21 cellular contexts compared by ENCODE assay signal in the genomic region with DNA sequence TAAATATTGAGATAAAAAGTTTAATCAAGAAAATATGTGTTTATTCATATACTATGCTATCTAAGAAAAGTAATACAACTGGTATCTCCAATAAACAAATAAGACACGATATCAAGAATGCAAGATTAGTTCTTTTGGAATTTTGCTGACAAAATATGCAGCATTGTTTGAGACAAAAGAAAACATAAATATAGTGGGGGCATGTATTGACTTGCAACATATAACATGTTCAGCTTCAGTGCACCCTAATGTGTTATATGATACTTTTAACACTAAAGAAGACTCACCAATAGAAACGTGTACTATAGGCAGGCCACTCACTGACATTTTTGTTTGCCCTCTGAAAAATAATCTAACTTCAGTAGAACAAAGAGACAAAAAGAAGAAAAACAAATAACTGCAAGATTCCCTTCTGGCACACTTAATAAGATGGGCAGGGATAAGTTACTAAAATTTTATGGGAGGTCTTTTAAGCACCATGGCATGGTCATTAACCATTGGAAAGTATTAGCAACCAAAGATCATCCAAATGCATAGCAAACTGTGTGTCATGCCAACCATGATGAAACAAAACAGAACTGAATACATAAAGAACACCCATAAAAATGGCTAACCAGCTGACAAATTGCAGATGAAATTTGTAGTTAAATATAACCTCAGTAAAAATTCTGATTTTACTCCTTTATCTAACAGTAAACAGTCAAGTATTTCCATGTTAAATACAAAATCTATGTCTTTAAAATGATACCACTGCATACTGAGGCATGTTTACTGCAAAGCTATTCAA.
"Had no signal": no experiment of that assay in that cellular context is flagged by ENCODE, and none has a peak within 500 bp of the region (broad histone marks: within the 10 kb centered on the region; RNA-seq: fewer than 3 reads in every experiment).

No MANE protein-coding gene starts in this region.

- H3K4me1 Mint-ChIP-seq: memory B cell; stimulated activated naive B cell treated with anti-CD40 and anti-IgM and Interleukin-4, amounts not matched to agents 10 μg/mL and 1 μg/mL and 100 μg/mL, for 72 hours; WTC11 had no signal

- H3K27me3 Mint-ChIP-seq: stimulated activated naive B cell treated with anti-CD40 and anti-IgM and Interleukin-4, amounts not matched to agents 10 μg/mL and 1 μg/mL and 100 μg/mL, for 72 hours had no signal

- DNase-seq: activated gamma-delta T cell treated with Interleukin-2 at 50 U/mL for 16 hours; activated T-cell treated with anti-CD3 and anti-CD28 coated beads, Interleukin-2, amount 50 U/mL, for 1 hour; adrenal gland; brain microvascular endothelial cell; central memory CD4-positive, alpha-beta T cell; effector memory CD4-positive, alpha-beta T cell; gastrocnemius medialis; head of caudate nucleus; hypothalamus; left ventricle myocardium superior; nephron progenitor cell; stimulated activated CD4-positive, alpha-beta T cell treated with anti-CD3 and anti-CD28 coated beads, Interleukin-2, amount 100 ng/mL, for 48 hours; stimulated activated CD8-positive, alpha-beta memory T cell treated with anti-CD3 and anti-CD28 coated beads, Interleukin-4, amount 100 ng/mL, for 48 hours; stimulated activated naive B cell treated with anti-CD40 and anti-IgM and Interleukin-4, amounts not matched to agents 10 μg/mL and 1 μg/mL and 100 μg/mL, for 72 hours; T1000; transverse colon; uterus had no signal

- H3K4me3 Mint-ChIP-seq: memory B cell; nephron progenitor cell; stimulated activated naive B cell treated with anti-CD40 and anti-IgM and Interleukin-4, amounts not matched to agents 10 μg/mL and 1 μg/mL and 100 μg/mL, for 72 hours; WTC11 had no signal

- H3K9me3 Mint-ChIP-seq: memory B cell; nephron progenitor cell; stimulated activated naive B cell treated with anti-CD40 and anti-IgM and Interleukin-4, amounts not matched to agents 10 μg/mL and 1 μg/mL and 100 μg/mL, for 72 hours; WTC11 had no signal

- H3K4me1 ChIP-seq: adrenal gland, ascending aorta, gastrocnemius medialis, transverse colon, uterus had no signal

- H3K27ac Mint-ChIP-seq: activated naive CD4-positive, alpha-beta T cell treated with anti-CD3 and anti-CD28 coated beads, Interleukin-2, amount 50 U/mL, for 72 hours; memory B cell; nephron progenitor cell; stimulated activated naive B cell treated with anti-CD40 and anti-IgM and Interleukin-4, amounts not matched to agents 10 μg/mL and 1 μg/mL and 100 μg/mL, for 72 hours; WTC11 had no signal

- H3K4me3 ChIP-seq: adrenal gland, ascending aorta, gastrocnemius medialis, transverse colon, uterus had no signal

- H3K9me3 ChIP-seq: adrenal gland, ascending aorta, gastrocnemius medialis, transverse colon, uterus had no signal

- H3K27me3 ChIP-seq: adrenal gland, ascending aorta, brain microvascular endothelial cell, gastrocnemius medialis, transverse colon, uterus had no signal

- H3K36me3 Mint-ChIP-seq: activated naive CD4-positive, alpha-beta T cell treated with anti-CD3 and anti-CD28 coated beads, Interleukin-2, amount 50 U/mL, for 72 hours; memory B cell; stimulated activated naive B cell treated with anti-CD40 and anti-IgM and Interleukin-4, amounts not matched to agents 10 μg/mL and 1 μg/mL and 100 μg/mL, for 72 hours; WTC11 had no signal

- H3K27ac ChIP-seq: adrenal gland, ascending aorta, brain microvascular endothelial cell, gastrocnemius medialis had no signal

- H3K36me3 ChIP-seq: adrenal gland, ascending aorta, brain microvascular endothelial cell, gastrocnemius medialis, transverse colon, uterus had no signal
